ENCODE assay signal across 1 cellular context in genomic region chr14:74905595-74906142, GRCh38.
TF ChIP-seq lines count a peak whose summit lies in the region.

No MANE protein-coding gene starts in this region.

TF ChIP-seq in K562, 482 proteins besides CTCF, POLR2A, EP300 and RAD21 (continued from another document and continues in another):
- TF ChIP-seq PATZ1 (CRISPR knock-in tag; IDR thresholded peaks at IDR 0.05; ENCODE audit: borderline replicate concordance): no peak
- no peak for TF ChIP-seq ELK3 (CRISPR knock-in tag; IDR thresholded peaks at IDR 0.05)
- TF ChIP-seq DACH1 (IDR thresholded peaks at IDR 0.05; ENCODE audit: partially characterized antibody): no peak
- TF ChIP-seq ZNF431 (CRISPR knock-in tag; IDR thresholded peaks at IDR 0.05): no peak
- TF ChIP-seq TCF7 (IDR thresholded peaks at IDR 0.05; ENCODE audit: borderline replicate concordance): no peak
- no peak for TF ChIP-seq ZNF384 (IDR thresholded peaks at IDR 0.05; ENCODE audit: low read depth, low read length)
- TF ChIP-seq, protein P1, sequence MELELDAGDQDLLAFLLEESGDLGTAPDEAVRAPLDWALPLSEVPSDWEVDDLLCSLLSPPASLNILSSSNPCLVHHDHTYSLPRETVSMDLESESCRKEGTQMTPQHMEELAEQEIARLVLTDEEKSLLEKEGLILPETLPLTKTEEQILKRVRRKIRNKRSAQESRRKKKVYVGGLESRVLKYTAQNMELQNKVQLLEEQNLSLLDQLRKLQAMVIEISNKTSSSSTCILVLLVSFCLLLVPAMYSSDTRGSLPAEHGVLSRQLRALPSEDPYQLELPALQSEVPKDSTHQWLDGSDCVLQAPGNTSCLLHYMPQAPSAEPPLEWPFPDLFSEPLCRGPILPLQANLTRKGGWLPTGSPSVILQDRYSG (tag; conservative IDR thresholded peaks at IDR 0.05; ENCODE audit: low read depth): no peak
- TF ChIP-seq ZNF143 (CRISPR knock-in tag; IDR thresholded peaks at IDR 0.05): no peak
- no peak for TF ChIP-seq ETS1 (conservative IDR thresholded peaks at IDR 0.05; ENCODE audit: control insufficient read depth, low read depth, low read length)
- no peak for TF ChIP-seq ZNF589 (CRISPR knock-in tag; IDR thresholded peaks at IDR 0.05; ENCODE audit: low read depth)
- TF ChIP-seq PML (IDR thresholded peaks at IDR 0.05; ENCODE audit: low read length): no peak
- TF ChIP-seq SRF (CRISPR knock-in tag; IDR thresholded peaks at IDR 0.05): no peak
- 0 out of 4 replicates have a peak, but pooled peaks of 1 of the 2 experiments have one; percentile 30 for TF ChIP-seq HDAC1 (IDR thresholded peaks at IDR 0.05)
- TF ChIP-seq, protein P2, sequence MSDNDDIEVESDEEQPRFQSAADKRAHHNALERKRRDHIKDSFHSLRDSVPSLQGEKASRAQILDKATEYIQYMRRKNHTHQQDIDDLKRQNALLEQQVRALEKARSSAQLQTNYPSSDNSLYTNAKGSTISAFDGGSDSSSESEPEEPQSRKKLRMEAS (CRISPR knock-in tag; IDR thresholded peaks at IDR 0.05): peak; percentile 90
- no peak for TF ChIP-seq LCOR (CRISPR knock-in tag; IDR thresholded peaks at IDR 0.05)
- TF ChIP-seq CBX3 (IDR thresholded peaks at IDR 0.05; ENCODE audit: borderline replicate concordance in 1 of 2, low read length in 2 of 2): no peak
- TF ChIP-seq DPF2 (IDR thresholded peaks at IDR 0.05): no peak
- TF ChIP-seq JUN (IDR thresholded peaks at IDR 0.05; ENCODE audit: borderline replicate concordance, low read depth, low read length): no peak
- TF ChIP-seq JUN (CRISPR knock-in tag; IDR thresholded peaks at IDR 0.05; ENCODE audit: borderline replicate concordance): no peak
- no peak for TF ChIP-seq RFX7 (CRISPR knock-in tag; IDR thresholded peaks at IDR 0.05)
- TF ChIP-seq, protein P3, sequence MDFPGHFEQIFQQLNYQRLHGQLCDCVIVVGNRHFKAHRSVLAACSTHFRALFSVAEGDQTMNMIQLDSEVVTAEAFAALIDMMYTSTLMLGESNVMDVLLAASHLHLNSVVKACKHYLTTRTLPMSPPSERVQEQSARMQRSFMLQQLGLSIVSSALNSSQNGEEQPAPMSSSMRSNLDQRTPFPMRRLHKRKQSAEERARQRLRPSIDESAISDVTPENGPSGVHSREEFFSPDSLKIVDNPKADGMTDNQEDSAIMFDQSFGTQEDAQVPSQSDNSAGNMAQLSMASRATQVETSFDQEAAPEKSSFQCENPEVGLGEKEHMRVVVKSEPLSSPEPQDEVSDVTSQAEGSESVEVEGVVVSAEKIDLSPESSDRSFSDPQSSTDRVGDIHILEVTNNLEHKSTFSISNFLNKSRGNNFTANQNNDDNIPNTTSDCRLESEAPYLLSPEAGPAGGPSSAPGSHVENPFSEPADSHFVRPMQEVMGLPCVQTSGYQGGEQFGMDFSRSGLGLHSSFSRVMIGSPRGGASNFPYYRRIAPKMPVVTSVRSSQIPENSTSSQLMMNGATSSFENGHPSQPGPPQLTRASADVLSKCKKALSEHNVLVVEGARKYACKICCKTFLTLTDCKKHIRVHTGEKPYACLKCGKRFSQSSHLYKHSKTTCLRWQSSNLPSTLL (IDR thresholded peaks at IDR 0.05): no peak
- peak; percentile 87 for TF ChIP-seq SMC3 (conservative IDR thresholded peaks at IDR 0.05; ENCODE audit: insufficient read depth, low read depth, low read length)
- no peak for TF ChIP-seq KLF13 (tag; IDR thresholded peaks at IDR 0.05; ENCODE audit: borderline replicate concordance, low read depth)
- no peak for TF ChIP-seq CTBP1 (IDR thresholded peaks at IDR 0.05; ENCODE audit: borderline replicate concordance)
- TF ChIP-seq TAF7 (tag; IDR thresholded peaks at IDR 0.05): no peak
- no peak for TF ChIP-seq MTF1 (CRISPR knock-in tag; IDR thresholded peaks at IDR 0.05; ENCODE audit: borderline replicate concordance)
- TF ChIP-seq ID3 (CRISPR knock-in tag; IDR thresholded peaks at IDR 0.05): no peak
- TF ChIP-seq ID3 (tag; IDR thresholded peaks at IDR 0.05): no peak
- TF ChIP-seq NR3C1 (CRISPR knock-in tag; IDR thresholded peaks at IDR 0.05): no peak
- TF ChIP-seq ATF2 (CRISPR knock-in tag; IDR thresholded peaks at IDR 0.05): no peak
- TF ChIP-seq PHB (CRISPR knock-in tag; IDR thresholded peaks at IDR 0.05): no peak
- TF ChIP-seq ZBED1 (IDR thresholded peaks at IDR 0.05): no peak
- no peak for TF ChIP-seq ILK (tag; IDR thresholded peaks at IDR 0.05; ENCODE audit: borderline replicate concordance, low read depth)
- TF ChIP-seq CEBPZ (IDR thresholded peaks at IDR 0.05; ENCODE audit: borderline replicate concordance, low read depth, low read length): no peak
- TF ChIP-seq MTA2 (IDR thresholded peaks at IDR 0.05; ENCODE audit: low read depth): no peak
- TF ChIP-seq ZNF695 (CRISPR knock-in tag; IDR thresholded peaks at IDR 0.05): no peak
- TF ChIP-seq ZNF57 (CRISPR knock-in tag; IDR thresholded peaks at IDR 0.05): no peak
- TF ChIP-seq, protein P4, sequence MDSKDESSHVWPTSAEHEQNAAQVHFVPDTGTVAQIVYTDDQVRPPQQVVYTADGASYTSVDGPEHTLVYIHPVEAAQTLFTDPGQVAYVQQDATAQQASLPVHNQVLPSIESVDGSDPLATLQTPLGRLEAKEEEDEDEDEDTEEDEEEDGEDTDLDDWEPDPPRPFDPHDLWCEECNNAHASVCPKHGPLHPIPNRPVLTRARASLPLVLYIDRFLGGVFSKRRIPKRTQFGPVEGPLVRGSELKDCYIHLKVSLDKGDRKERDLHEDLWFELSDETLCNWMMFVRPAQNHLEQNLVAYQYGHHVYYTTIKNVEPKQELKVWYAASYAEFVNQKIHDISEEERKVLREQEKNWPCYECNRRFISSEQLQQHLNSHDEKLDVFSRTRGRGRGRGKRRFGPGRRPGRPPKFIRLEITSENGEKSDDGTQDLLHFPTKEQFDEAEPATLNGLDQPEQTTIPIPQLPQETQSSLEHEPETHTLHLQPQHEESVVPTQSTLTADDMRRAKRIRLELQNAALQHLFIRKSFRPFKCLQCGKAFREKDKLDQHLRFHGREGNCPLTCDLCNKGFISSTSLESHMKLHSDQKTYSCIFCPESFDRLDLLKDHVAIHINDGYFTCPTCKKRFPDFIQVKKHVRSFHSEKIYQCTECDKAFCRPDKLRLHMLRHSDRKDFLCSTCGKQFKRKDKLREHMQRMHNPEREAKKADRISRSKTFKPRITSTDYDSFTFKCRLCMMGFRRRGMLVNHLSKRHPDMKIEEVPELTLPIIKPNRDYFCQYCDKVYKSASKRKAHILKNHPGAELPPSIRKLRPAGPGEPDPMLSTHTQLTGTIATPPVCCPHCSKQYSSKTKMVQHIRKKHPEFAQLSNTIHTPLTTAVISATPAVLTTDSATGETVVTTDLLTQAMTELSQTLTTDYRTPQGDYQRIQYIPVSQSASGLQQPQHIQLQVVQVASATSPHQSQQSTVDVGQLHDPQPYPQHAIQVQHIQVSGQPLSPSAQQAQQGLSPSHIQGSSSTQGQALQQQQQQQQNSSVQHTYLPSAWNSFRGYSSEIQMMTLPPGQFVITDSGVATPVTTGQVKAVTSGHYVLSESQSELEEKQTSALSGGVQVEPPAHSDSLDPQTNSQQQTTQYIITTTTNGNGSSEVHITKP (IDR thresholded peaks at IDR 0.05; ENCODE audit: partially characterized antibody): no peak
- TF ChIP-seq BHLHE40 (IDR thresholded peaks at IDR 0.05; ENCODE audit: low read length): peak; percentile 77
- no peak for TF ChIP-seq NR2C2 (CRISPR knock-in tag; IDR thresholded peaks at IDR 0.05)
- no peak for TF ChIP-seq NR2C2 (tag; IDR thresholded peaks at IDR 0.05)
- no peak for TF ChIP-seq SNRNP70 (optimal IDR thresholded peaks at IDR 0.05; ENCODE audit: low read depth, low read length)
- TF ChIP-seq ZNF77 (CRISPR knock-in tag; IDR thresholded peaks at IDR 0.05): no peak
- TF ChIP-seq PREB (CRISPR knock-in tag; IDR thresholded peaks at IDR 0.05): no peak
- no peak for TF ChIP-seq FUS (optimal IDR thresholded peaks at IDR 0.05; ENCODE audit: low read depth, low read length)
- TF ChIP-seq, protein P5, sequence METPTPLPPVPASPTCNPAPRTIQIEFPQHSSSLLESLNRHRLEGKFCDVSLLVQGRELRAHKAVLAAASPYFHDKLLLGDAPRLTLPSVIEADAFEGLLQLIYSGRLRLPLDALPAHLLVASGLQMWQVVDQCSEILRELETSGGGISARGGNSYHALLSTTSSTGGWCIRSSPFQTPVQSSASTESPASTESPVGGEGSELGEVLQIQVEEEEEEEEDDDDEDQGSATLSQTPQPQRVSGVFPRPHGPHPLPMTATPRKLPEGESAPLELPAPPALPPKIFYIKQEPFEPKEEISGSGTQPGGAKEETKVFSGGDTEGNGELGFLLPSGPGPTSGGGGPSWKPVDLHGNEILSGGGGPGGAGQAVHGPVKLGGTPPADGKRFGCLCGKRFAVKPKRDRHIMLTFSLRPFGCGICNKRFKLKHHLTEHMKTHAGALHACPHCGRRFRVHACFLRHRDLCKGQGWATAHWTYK (CRISPR knock-in tag; IDR thresholded peaks at IDR 0.05): no peak
- no peak for TF ChIP-seq ZNF24 (IDR thresholded peaks at IDR 0.05)
- TF ChIP-seq NUFIP1 (IDR thresholded peaks at IDR 0.05; ENCODE audit: partially characterized antibody): no peak
- no peak for TF ChIP-seq ZNF551 (CRISPR knock-in tag; IDR thresholded peaks at IDR 0.05)
- no peak for TF ChIP-seq HMG20B (CRISPR knock-in tag; IDR thresholded peaks at IDR 0.05)
